1 cellular context compared by ENCODE assay signal in genomic region chr13:114004416-114005205, GRCh38.
TF ChIP-seq lines count a peak whose summit lies in the region.

No MANE protein-coding gene starts in this region.

TF ChIP-seq in K562, 482 proteins besides CTCF, POLR2A, EP300 and RAD21 (continues in another document):
- TF ChIP-seq FOXA1 (IDR thresholded peaks at IDR 0.05; ENCODE audit: borderline replicate concordance) (no peak), RBM34 (IDR thresholded peaks at IDR 0.05; ENCODE audit: borderline replicate concordance, insufficient read depth, low read length) (no peak), PYGO2 (tag; IDR thresholded peaks at IDR 0.05) (no peak), HES1 (IDR thresholded peaks at IDR 0.05; ENCODE audit: low read depth) (no peak), RCOR1 (IDR thresholded peaks at IDR 0.05; ENCODE audit: borderline replicate concordance in 1 of 2, low read depth in 2 of 2, low read length in 2 of 2) (peak in 1 of 2 experiments; percentile 76; a peak in 2 of 4 replicates), ZZZ3 (IDR thresholded peaks at IDR 0.05) (no peak), CC2D1A (IDR thresholded peaks at IDR 0.05) (no peak), SMAD4 (CRISPR knock-in tag; conservative IDR thresholded peaks at IDR 0.05) (peak; percentile 77), BRD4 (IDR thresholded peaks at IDR 0.05) (no peak), MAFG (tag; conservative IDR thresholded peaks at IDR 0.05) (0 out of 2 replicates have a peak, but pooled peaks have one; percentile 20), MECOM (CRISPR knock-in tag; IDR thresholded peaks at IDR 0.05) (no peak), MAX (CRISPR knock-in tag; IDR thresholded peaks at IDR 0.05) (peak; percentile 69; the same call in 1 of the 2 replicates), GABPB2 (CRISPR knock-in tag; conservative IDR thresholded peaks at IDR 0.05) (no peak), BRD9 (IDR thresholded peaks at IDR 0.05; ENCODE audit: low read depth, partially characterized antibody) (peak; percentile 69), ZNF134 (CRISPR knock-in tag; conservative IDR thresholded peaks at IDR 0.05) (no peak), RBFOX2 (IDR thresholded peaks at IDR 0.05; ENCODE audit: low read depth, low read length) (peak; percentile 60), NR2C1 (IDR thresholded peaks at IDR 0.05) (no peak), NR2C1 (tag; IDR thresholded peaks at IDR 0.05) (no peak), DMBX1 (CRISPR knock-in tag; IDR thresholded peaks at IDR 0.05; ENCODE audit: borderline replicate concordance) (no peak), ETV6 (IDR thresholded peaks at IDR 0.05; ENCODE audit: borderline replicate concordance in 1 of 2, low read depth in 2 of 2, low read length in 1 of 2) (peak in 1 of 2 experiments; percentile 69; a peak in 2 of 4 replicates), ETV6 (CRISPR knock-in tag; IDR thresholded peaks at IDR 0.05; ENCODE audit: borderline replicate concordance) (no peak), PKNOX1 (IDR thresholded peaks at IDR 0.05) (0 out of 2 replicates have a peak, but pooled peaks have one; percentile 6), THRAP3 (IDR thresholded peaks at IDR 0.05; ENCODE audit: borderline replicate concordance) (no peak), PHB (CRISPR knock-in tag; IDR thresholded peaks at IDR 0.05) (no peak), POLR2H (tag; IDR thresholded peaks at IDR 0.05; ENCODE audit: low read depth) (peak; percentile 82), ZFP91 (CRISPR knock-in tag; IDR thresholded peaks at IDR 0.05) (no peak), CEBPZ (IDR thresholded peaks at IDR 0.05; ENCODE audit: borderline replicate concordance, low read depth, low read length) (no peak), L3MBTL2 (IDR thresholded peaks at IDR 0.05) (peak; percentile 76), MEF2A (IDR thresholded peaks at IDR 0.05; ENCODE audit: control insufficient read depth, low read depth, low read length) (no peak), IFI16 (CRISPR knock-in tag; IDR thresholded peaks at IDR 0.05) (no peak), EP400 (IDR thresholded peaks at IDR 0.05) (peak; percentile 97), TCF3 (CRISPR knock-in tag; IDR thresholded peaks at IDR 0.05) (peak; percentile 60), MTA3 (IDR thresholded peaks at IDR 0.05; ENCODE audit: borderline replicate concordance) (peak; percentile 68; the same call in 1 of the 2 replicates), NR2C2 (CRISPR knock-in tag; IDR thresholded peaks at IDR 0.05) (no peak), NR2C2 (tag; IDR thresholded peaks at IDR 0.05) (no peak; the same call in 1 of the 2 replicates), NFE2 (IDR thresholded peaks at IDR 0.05; ENCODE audit: low read depth) (peak; percentile 42; the same call in 1 of the 2 replicates), ZEB2 (IDR thresholded peaks at IDR 0.05) (peak; percentile 45; the same call in 1 of the 2 replicates), TRIM28 (IDR thresholded peaks at IDR 0.05) (no peak), BRCA1 (IDR thresholded peaks at IDR 0.05) (no peak), BRCA1 (CRISPR knock-in tag; IDR thresholded peaks at IDR 0.05) (no peak), ARNT (IDR thresholded peaks at IDR 0.05) (peak in 1 of 2 experiments; percentile 82; a peak in 1 of 4 replicates), PTTG1 (tag; IDR thresholded peaks at IDR 0.05; ENCODE audit: low read depth) (no peak), ZNF75A (CRISPR knock-in tag; IDR thresholded peaks at IDR 0.05) (no peak), NBN (IDR thresholded peaks at IDR 0.05; ENCODE audit: low read depth) (0 out of 2 replicates have a peak, but pooled peaks have one; percentile 46), ZBTB34 (CRISPR knock-in tag; IDR thresholded peaks at IDR 0.05) (no peak), STAT5B (CRISPR knock-in tag; IDR thresholded peaks at IDR 0.05) (no peak), PML (IDR thresholded peaks at IDR 0.05; ENCODE audit: low read length) (peak; percentile 58; the same call in 1 of the 2 replicates), PHF21A (IDR thresholded peaks at IDR 0.05; ENCODE audit: borderline replicate concordance, low read depth) (peak; percentile 20; the same call in 1 of the 2 replicates), ZNF212 (CRISPR knock-in tag; IDR thresholded peaks at IDR 0.05) (no peak), RFX7 (CRISPR knock-in tag; IDR thresholded peaks at IDR 0.05) (no peak), KDM5B (IDR thresholded peaks at IDR 0.05; ENCODE audit: insufficient replicate concordance, low read depth, low read length) (peak; percentile 80), JUNB (CRISPR knock-in tag; conservative IDR thresholded peaks at IDR 0.05) (no peak), NEUROD1 (IDR thresholded peaks at IDR 0.05; ENCODE audit: borderline replicate concordance, low read depth, low read length, partially characterized antibody) (peak; percentile 83), ZNF436 (CRISPR knock-in tag; IDR thresholded peaks at IDR 0.05) (no peak), CHD4 (IDR thresholded peaks at IDR 0.05; ENCODE audit: insufficient read depth, insufficient replicate concordance, low read depth, low read length, poor library complexity, severe bottlenecking) (no peak), SUPT5H (IDR thresholded peaks at IDR 0.05) (peak; percentile 85), POLR3A (IDR thresholded peaks at IDR 0.05; ENCODE audit: borderline replicate concordance, extremely low read depth, insufficient read depth, insufficient read length) (no peak), ZNF592 (IDR thresholded peaks at IDR 0.05) (peak; percentile 64; the same call in 1 of the 2 replicates), SMAD1 (IDR thresholded peaks at IDR 0.05; ENCODE audit: low read depth, low read length, partially characterized antibody) (peak; percentile 57), PURB (CRISPR knock-in tag; IDR thresholded peaks at IDR 0.05; ENCODE audit: low read depth) (no peak), RBM22 (IDR thresholded peaks at IDR 0.05; ENCODE audit: low read depth, low read length, poor library complexity, severe bottlenecking) (no peak), NCOA4 (IDR thresholded peaks at IDR 0.05; ENCODE audit: partially characterized antibody) (no peak), WHSC1 (IDR thresholded peaks at IDR 0.05; ENCODE audit: low read length) (no peak), CBX1 (IDR thresholded peaks at IDR 0.05; ENCODE audit: low read depth) (0 out of 2 replicates have a peak, but pooled peaks have one; percentile 20), CBFA2T3 (IDR thresholded peaks at IDR 0.05) (peak; percentile 73), NFIC (IDR thresholded peaks at IDR 0.05) (peak; percentile 37; the same call in 1 of the 2 replicates), ZNF143 (CRISPR knock-in tag; IDR thresholded peaks at IDR 0.05) (no peak), POLR2G (IDR thresholded peaks at IDR 0.05; ENCODE audit: low read depth, low read length) (peak; percentile 64), E2F1 (CRISPR knock-in tag; IDR thresholded peaks at IDR 0.05) (no peak; the same call in 1 of the 2 replicates), BMI1 (IDR thresholded peaks at IDR 0.05; ENCODE audit: low read length) (no peak), ZNF224 (CRISPR knock-in tag; IDR thresholded peaks at IDR 0.05) (no peak)
